Comparison of ENCODE assay signal across 8 cellular contexts in the genomic region with DNA sequence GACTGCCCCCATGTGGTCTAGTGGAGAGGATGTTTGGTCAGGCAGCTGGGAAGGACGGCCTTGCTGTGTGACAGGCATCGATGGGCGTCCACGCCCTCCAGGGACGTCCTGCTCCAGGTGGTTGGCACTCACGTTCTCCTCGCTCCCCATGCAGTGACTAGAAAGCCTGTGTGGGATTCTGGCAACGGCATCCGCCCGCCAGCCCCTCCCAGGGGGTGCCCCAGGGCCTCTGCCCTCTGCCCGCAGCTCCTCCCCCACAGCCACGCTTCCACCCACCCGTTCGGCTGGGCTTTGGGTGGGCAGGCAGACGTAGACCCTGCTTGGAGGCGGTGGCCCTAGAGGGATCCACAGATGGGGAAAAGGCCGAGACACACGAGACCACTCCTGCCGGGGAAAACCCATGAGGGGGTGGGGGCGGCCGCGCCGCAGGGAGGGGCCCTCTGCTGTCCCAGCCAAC. TPM values are rescaled to one million over a fixed set of nuclear protein-coding genes. Genes with fewer than 3 reads are reported as not detected.
DNase-seq lines count a peak whose midpoint lies in the region; ATAC-seq and TF ChIP-seq lines count a peak whose summit lies in the region.

No MANE protein-coding gene starts in this region.

- no peaks in the 10 kb centered on the region for H3K27me3 ChIP-seq in HCT116 (ENCODE audit: insufficient read depth, low read length)
- no peaks in the 10 kb centered on the region for H3K27me3 ChIP-seq in Peyer's patch
- peaks cover 10% of the 10 kb centered on the region for H3K27me3 ChIP-seq in kidney epithelial cell (ENCODE audit: control insufficient read depth, insufficient read depth, low read length)

- H3K9me2 ChIP-seq in HCT116 (ENCODE audit: insufficient read depth) = no peaks in the 10 kb centered on the region

- H3K9me3 Mint-ChIP-seq in activated naive CD8-positive, alpha-beta T cell treated with anti-CD3 and anti-CD28 coated beads for 36 hours = peaks cover 2% of the 10 kb centered on the region
- H3K9me3 Mint-ChIP-seq in stimulated activated effector memory CD8-positive, alpha-beta T cell treated with anti-CD3 and anti-CD28 coated beads, Interleukin-12 subunit alpha, Interleukin-12 subunit beta, amount 100 ng/mL, for 72 hours = no peaks in the 10 kb centered on the region

- no peaks in the 10 kb centered on the region for H4K20me1 ChIP-seq in HCT116 (ENCODE audit: insufficient read depth)

- peak; percentile 71 for ATAC-seq in HCT116
- ATAC-seq in stimulated activated effector memory CD8-positive, alpha-beta T cell treated with anti-CD3 and anti-CD28 coated beads, Interleukin-12 subunit alpha, Interleukin-12 subunit beta, amount 100 ng/mL, for 72 hours = peak; percentile 68

- H3K4me1 ChIP-seq in HCT116 (ENCODE audit: control insufficient read depth in 1 of 2, insufficient read depth in 2 of 2, low read length in 2 of 2) (peaks cover 4 to 20% of the 10 kb centered on the region in 2 experiments; a peak in 2 of 4 replicates), Peyer's patch (peaks cover 0 to 37% (median 22%) of the 10 kb centered on the region in 4 donors)

- DNase-seq in DMS 273 (lab: John Stamatoyannopoulos, UW; ENCODE audit: unreplicated experiment) = peak; percentile 49
- DNase-seq in DMS 273 treated with DMSO at 0.1 percent for 48 hours (lab: John Stamatoyannopoulos, UW) = no peak
- DNase-seq in HCT116 (ENCODE audit: low read depth, low spot score) = no peak
- peak in 2 of 3 donors; percentile 61 to 80 for DNase-seq in Peyer's patch
- peak; percentile 72 for DNase-seq in activated naive CD8-positive, alpha-beta T cell treated with anti-CD3 and anti-CD28 coated beads for 36 hours
- DNase-seq in kidney epithelial cell (ENCODE audit: low read depth) = peak; percentile 51
- DNase-seq in stimulated activated effector memory CD8-positive, alpha-beta T cell treated with anti-CD3 and anti-CD28 coated beads, Interleukin-12 subunit alpha, Interleukin-12 subunit beta, amount 100 ng/mL, for 72 hours (ENCODE audit: low spot score in 2 of 2) = peak; percentile 61 to 80
- no peak for DNase-seq in posterior vena cava (ENCODE audit: low spot score)

- no peak overlapping the region for H2AFZ ChIP-seq in HCT116 (ENCODE audit: low read depth, low read length, poor library complexity, severe bottlenecking)

- H3K27ac Mint-ChIP-seq in activated naive CD8-positive, alpha-beta T cell treated with anti-CD3 and anti-CD28 coated beads for 36 hours = peak overlapping the region; percentile 63
- H3K27ac Mint-ChIP-seq in stimulated activated effector memory CD8-positive, alpha-beta T cell treated with anti-CD3 and anti-CD28 coated beads, Interleukin-12 subunit alpha, Interleukin-12 subunit beta, amount 100 ng/mL, for 72 hours = peak overlapping the region; percentile 81

- TF ChIP-seq CTCF in HCT116 (IDR thresholded peaks at IDR 0.05 in 2 of 3, conservative IDR thresholded peaks at IDR 0.05 in 1 of 3; ENCODE audit: borderline replicate concordance in 1 of 3, insufficient read depth in 1 of 3, low read depth in 2 of 3, low read length in 2 of 3) (peak in 2 of 3 experiments; percentile 49 to 52; a peak in 4 of 6 replicates), Peyer's patch (IDR thresholded peaks at IDR 0.05) (peak in 1 of 6 experiments; percentile 15), kidney epithelial cell (IDR thresholded peaks at IDR 0.05; ENCODE audit: insufficient read depth, low read length, poor library complexity, severe bottlenecking) (peak; percentile 70)

- H3K36me3 Mint-ChIP-seq in activated naive CD8-positive, alpha-beta T cell treated with anti-CD3 and anti-CD28 coated beads for 36 hours = peaks cover 6% of the 10 kb centered on the region
- peaks cover 73% of the 10 kb centered on the region for H3K36me3 Mint-ChIP-seq in stimulated activated effector memory CD8-positive, alpha-beta T cell treated with anti-CD3 and anti-CD28 coated beads, Interleukin-12 subunit alpha, Interleukin-12 subunit beta, amount 100 ng/mL, for 72 hours

- TF ChIP-seq POLR2A in HCT116 (IDR thresholded peaks at IDR 0.05; ENCODE audit: borderline replicate concordance, extremely low read depth, insufficient read depth, insufficient read length) = no peak
- TF ChIP-seq POLR2A in Peyer's patch (IDR thresholded peaks at IDR 0.05) = no peak

- BruUV-seq in HCT116 (replicated peaks; lab: Mats Ljungman, UMichigan) = no TSS peak

- no peak overlapping the region for H3K9ac ChIP-seq in HCT116 (ENCODE audit: low read length)

- CTCF ChIA-PET in HCT116 (lab: Charles Lee) = interaction anchor here (0.5 to 1.2 kb wide), 2 partner anchors 15 to 659 kb away, joined by 3 to 5 read pairs; no protein-coding TSS in a partner anchor

- intact Hi-C loops in HCT116 (cut with micrococcal nuclease) (no loop called here), posterior vena cava (cut with DNase I) (no loop called here)

- POLR2A ChIA-PET in HCT116 (lab: Charles Lee) = no interaction called here

- peak overlapping the region; percentile 68 for H3K4me3 Mint-ChIP-seq in activated naive CD8-positive, alpha-beta T cell treated with anti-CD3 and anti-CD28 coated beads for 36 hours
- H3K4me3 Mint-ChIP-seq in stimulated activated effector memory CD8-positive, alpha-beta T cell treated with anti-CD3 and anti-CD28 coated beads, Interleukin-12 subunit alpha, Interleukin-12 subunit beta, amount 100 ng/mL, for 72 hours = peak overlapping the region; percentile 77

- H3K27ac ChIP-seq in HCT116 (ENCODE audit: low read depth, low read length) (no peak overlapping the region), Peyer's patch (peak overlapping the region; percentile 60 to 87 (median 74))

- RAD21 ChIA-PET in HCT116 (lab: Charles Lee; ENCODE audit: low non-redundant PET in 1 of 2, low total read pairs in 2 of 2, uncharacterized antibody in 2 of 2, unreplicated experiment in 2 of 2) = no interaction called here

- H3K4me3 ChIP-seq in HCT116 (replicated peaks in 1 of 2; ENCODE audit: low read depth in 1 of 2, low read length in 2 of 2) (no peak overlapping the region), Peyer's patch (peak overlapping the region; percentile 41 to 61 (median 53)), kidney epithelial cell (ENCODE audit: low read depth, low read length) (peak overlapping the region; percentile 38)

- peaks cover 29% of the 10 kb centered on the region for H3K4me1 Mint-ChIP-seq in activated naive CD8-positive, alpha-beta T cell treated with anti-CD3 and anti-CD28 coated beads for 36 hours
- peaks cover 41% of the 10 kb centered on the region for H3K4me1 Mint-ChIP-seq in stimulated activated effector memory CD8-positive, alpha-beta T cell treated with anti-CD3 and anti-CD28 coated beads, Interleukin-12 subunit alpha, Interleukin-12 subunit beta, amount 100 ng/mL, for 72 hours

- TF ChIP-seq RAD21 in HCT116 (IDR thresholded peaks at IDR 0.05; ENCODE audit: low read depth) = no peak; the same call in 1 of the 2 replicates

- H3K36me3 ChIP-seq in HCT116 (ENCODE audit: control insufficient read depth in 1 of 2, insufficient read depth in 2 of 2, low read length in 2 of 2) (peaks cover 25 to 26% of the 10 kb centered on the region in 2 experiments; a peak in 3 of 4 replicates), Peyer's patch (peaks cover 0 to 39% (median 0%) of the 10 kb centered on the region in 3 donors), kidney epithelial cell (ENCODE audit: control insufficient read depth, insufficient read depth, low read length) (peaks cover 1% of the 10 kb centered on the region)

- no peaks in the 10 kb centered on the region for H3K9me3 ChIP-seq in HCT116 (ENCODE audit: control insufficient read depth in 1 of 2, insufficient read depth in 1 of 2, low read depth in 1 of 2, low read length in 2 of 2)
- no peaks in the 10 kb centered on the region for H3K9me3 ChIP-seq in Peyer's patch

- no peak overlapping the region for H3K4me2 ChIP-seq in HCT116 (ENCODE audit: low read length)

- no peaks in the 10 kb centered on the region for H3K79me2 ChIP-seq in HCT116 (ENCODE audit: insufficient read depth, low read length)

- H3K27me3 Mint-ChIP-seq in activated naive CD8-positive, alpha-beta T cell treated with anti-CD3 and anti-CD28 coated beads for 36 hours = peaks cover 22% of the 10 kb centered on the region

TF ChIP-seq in HCT116, 20 proteins besides CTCF, POLR2A, EP300 and RAD21:
- no peak for TF ChIP-seq FOSL1 (IDR thresholded peaks at IDR 0.05; ENCODE audit: low read depth)
- 0 out of 2 replicates have a peak, but pooled peaks have one; percentile 4 for TF ChIP-seq POLR2AphosphoS5 (IDR thresholded peaks at IDR 0.05; ENCODE audit: low read depth, low read length)
- TF ChIP-seq SP1 (IDR thresholded peaks at IDR 0.05; ENCODE audit: low read depth) = no peak

RNA-seq across cellular contexts. Expression of gene IL17C, which starts 4.7 kb away (rescaled TPM):
- total RNA-seq in HCT116 (2021; ENCODE audit: unreplicated experiment) (not detected), Peyer's patch (not detected), kidney epithelial cell (0.29 and 1.4 TPM in 2 replicates), posterior vena cava (not detected)
- polyA plus RNA-seq in HCT116 (2012) = 0.20 TPM in 1 of 2 replicates, not detected in the other
- not detected for total RNA-seq in activated naive CD8-positive, alpha-beta T cell treated with anti-CD3 and anti-CD28 coated beads for 36 hours

RNA-seq across cellular contexts. Expression of gene CYBA, which starts 17.1 kb away (rescaled TPM):
- 321 TPM for total RNA-seq in HCT116 (2021; ENCODE audit: unreplicated experiment)
- polyA plus RNA-seq in HCT116 (2012) = 329 and 359 TPM in 2 replicates
- 100 to 1,000 TPM; 131 to 162 (median 141) TPM for total RNA-seq in Peyer's patch
- 100 to 1,000 TPM; 197 to 204 TPM for total RNA-seq in activated naive CD8-positive, alpha-beta T cell treated with anti-CD3 and anti-CD28 coated beads for 36 hours
- total RNA-seq in kidney epithelial cell = 734 and 1,005 TPM in 2 replicates
- 100 to 1,000 TPM in 1 of 2 donors, 10 to 100 TPM in 1; 71.4 to 168 TPM for total RNA-seq in posterior vena cava

RNA-seq across cellular contexts. Expression of gene MVD, which starts 29.2 kb away (rescaled TPM):
- total RNA-seq in HCT116 (2021; ENCODE audit: unreplicated experiment) (119 TPM), Peyer's patch (100 to 1,000 TPM in 1 of 4 donors, 10 to 100 TPM in 3; 36.8 to 107 (median 60.6) TPM), kidney epithelial cell (102 TPM in 2 replicates), posterior vena cava (10 to 100 TPM; 21.6 to 22.6 TPM)
- 97.0 and 141 TPM in 2 replicates for polyA plus RNA-seq in HCT116 (2012)
- 10 to 100 TPM; 53.3 to 56.6 TPM for total RNA-seq in activated naive CD8-positive, alpha-beta T cell treated with anti-CD3 and anti-CD28 coated beads for 36 hours

RNA-seq across cellular contexts. Expression of gene SNAI3, which starts 52.6 kb away (rescaled TPM):
- total RNA-seq in HCT116 (2021; ENCODE audit: unreplicated experiment) (2.2 TPM), Peyer's patch (under 1 TPM in 2 of 4 donors, not detected in 2; 0.70 to 0.80 TPM), kidney epithelial cell (0.82 and 1.1 TPM in 2 replicates), posterior vena cava (under 1 TPM; 0.43 to 0.56 TPM)
- polyA plus RNA-seq in HCT116 (2012) = 1.8 and 2.3 TPM in 2 replicates
- total RNA-seq in activated naive CD8-positive, alpha-beta T cell treated with anti-CD3 and anti-CD28 coated beads for 36 hours = 1 to 10 TPM; 2.0 to 2.2 TPM

Comparison
In these comparisons a context has a peak if more than half of its experiments do, and no peak if none do; other contexts are left out.
1. DNase-seq: peak in DMS 273 (single experiment), Peyer's patch (2 of 3), activated naive CD8-positive, alpha-beta T cell treated with anti-CD3 and anti-CD28 coated beads for 36 hours (single experiment), kidney epithelial cell (single experiment) and stimulated activated effector memory CD8-positive, alpha-beta T cell treated with anti-CD3 and anti-CD28 coated beads, Interleukin-12 subunit alpha, Interleukin-12 subunit beta, amount 100 ng/mL, for 72 hours (2 of 2); none in DMS 273 treated with DMSO at 0.1 percent for 48 hours (single experiment), HCT116 (single experiment) and posterior vena cava (single experiment).
2. H3K4me3 ChIP-seq: peak in Peyer's patch (4 of 4) and kidney epithelial cell (single experiment); none in HCT116 (0 of 2).